In genomic region chr15:27826902-27827321, GRCh38 we compare ENCODE assay signal across 23 cellular contexts.
DNase-seq lines count a peak whose midpoint lies in the region; ATAC-seq, FAIRE-seq and TF ChIP-seq lines count a peak whose summit lies in the region.
"Had no signal": no experiment of that assay in that cellular context is flagged by ENCODE, and none has a peak within 500 bp of the region (broad histone marks: within the 10 kb centered on the region; RNA-seq: fewer than 3 reads in every experiment).

No MANE protein-coding gene starts in this region.

- FAIRE-seq in D721Med (lab: Jason Lieb, UNC), result no peak
- FAIRE-seq: GM18507, kidney had no signal

- no peaks in the 10 kb centered on the region for H3K27me3 ChIP-seq in foreskin keratinocyte
- H3K27me3 ChIP-seq in aorta (ENCODE audit: control insufficient read depth in 1 of 2, insufficient read depth in 2 of 2, low read length in 1 of 2), result no peaks in the 10 kb centered on the region

- ATAC-seq in foreskin keratinocyte (peak; percentile 43), aorta (ENCODE audit: low FRiP score) (no peak)
- ATAC-seq: activated CD8-positive, alpha-beta memory T cell treated with anti-CD3 and anti-CD28 coated beads, Interleukin-2, amount 10 ng/mL, durations not matched to agents 7 days and 5 days; HCT116; natural killer cell; stimulated activated naive B cell treated with anti-CD40 and anti-IgM and Interleukin-4, amounts not matched to agents 10 μg/mL and 1 μg/mL and 100 μg/mL, for 72 hours had no signal

- 54 to 63% methylated on average over 12 of the region's 12 CpGs for WGBS in aorta, 2 donors

- TF ChIP-seq CTCF in foreskin keratinocyte (conservative IDR thresholded peaks at IDR 0.05) (no peak), D721Med (IDR thresholded peaks at IDR 0.05; ENCODE audit: insufficient read depth, missing control alignments) (no peak)

- peak; percentile 56 for DNase-seq in HT1080 (ENCODE audit: low read depth)
- DNase-seq in astrocyte of the hippocampus (ENCODE audit: low read depth, low spot score), result peak; percentile 57
- DNase-seq in foreskin keratinocyte, result no peak
- no peak for DNase-seq in aorta
- DNase-seq in D721Med (ENCODE audit: insufficient read length, low spot score), result no peak
- no peak for DNase-seq in NCI-H187 (lab: John Stamatoyannopoulos, UW)
- DNase-seq in occipital lobe (lab: John Stamatoyannopoulos, UW), result no peak
- DNase-seq: activated CD4-positive, CD25-positive, alpha-beta regulatory T cell treated with anti-CD3 and anti-CD28 coated beads, Interleukin-2, amount 50 U/mL, for 72 hours; activated CD8-positive, alpha-beta memory T cell treated with anti-CD3 and anti-CD28 coated beads, Interleukin-2, amount 10 ng/mL, durations not matched to agents 7 days and 5 days; amniotic stem cell; kidney; natural killer cell; NCI-H1930; NCI-H510A treated with DMSO at 0.1 percent for 48 hours; SIG-M5; stimulated activated CD4-positive, alpha-beta T cell treated with anti-CD3 and anti-CD28 coated beads, Interleukin-15, amount 100 ng/mL, for 24 hours; stimulated activated naive B cell treated with anti-CD40 and anti-IgM and Interleukin-4, amounts not matched to agents 10 μg/mL and 1 μg/mL and 100 μg/mL, for 72 hours; T-helper 2 cell; trophoblast cell had no signal

- H3K27ac ChIP-seq in foreskin keratinocyte (no peak overlapping the region), skin epidermis (peak overlapping the region in 13 of 21 experiments; percentile 1 to 77 (median 25)), aorta (ENCODE audit: low read depth in 1 of 2, low read length in 2 of 2) (no peak overlapping the region)
- H3K27ac ChIP-seq: C4-2B had no signal

- H3K36me3 ChIP-seq in aorta (ENCODE audit: control insufficient read depth in 1 of 2, insufficient read depth in 2 of 2, low read length in 1 of 2), result no peaks in the 10 kb centered on the region

- H3K9me3 ChIP-seq in aorta (ENCODE audit: control insufficient read depth, low read length), result no peaks in the 10 kb centered on the region

- intact Hi-C loops in aorta (cut with DNase I), result no loop called here

- H3K4me1 ChIP-seq in foreskin keratinocyte (no peaks in the 10 kb centered on the region), aorta (ENCODE audit: control insufficient read depth in 1 of 2, insufficient read depth in 2 of 2, low read length in 2 of 2) (no peaks in the 10 kb centered on the region)

- H3K4me3 ChIP-seq in skin epidermis (no peak overlapping the region), aorta (ENCODE audit: low read length in 2 of 2) (no peak overlapping the region)

Comparison
In these comparisons a context has a peak if more than half of its experiments do, and no peak if none do; other contexts are left out.
1. DNase-seq: peak in HT1080 (single experiment) and astrocyte of the hippocampus (single experiment); none in foreskin keratinocyte (0 of 2), aorta (0 of 2), D721Med (single experiment), NCI-H187 (0 of 2) and occipital lobe (single experiment).
2. H3K27ac ChIP-seq: peak in skin epidermis (13 of 21); none in foreskin keratinocyte (single experiment) and aorta (0 of 2).